18 cellular contexts compared by ENCODE assay signal in the genomic region with DNA sequence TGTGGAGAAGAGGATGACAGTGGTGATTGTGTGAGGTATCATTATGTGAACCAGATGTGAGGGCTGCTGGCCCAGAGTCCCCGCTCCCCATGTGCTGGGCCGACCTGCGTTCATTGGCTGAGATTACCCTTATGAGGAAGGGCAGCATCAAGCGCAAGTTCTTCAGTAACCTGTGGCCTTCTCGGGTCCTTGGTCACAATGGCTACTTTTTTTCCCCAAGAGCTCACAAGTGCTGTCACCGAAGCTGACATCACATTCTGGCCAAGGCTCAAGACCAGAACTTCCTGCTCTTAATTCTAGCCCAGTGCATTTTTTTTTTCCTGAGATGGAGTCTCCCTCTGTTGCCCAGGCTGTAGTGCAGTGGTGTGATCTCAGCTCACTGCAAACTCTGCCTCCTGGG.
"Had no signal": no experiment of that assay in that cellular context is flagged by ENCODE, and none has a peak within 500 bp of the region (broad histone marks: within the 10 kb centered on the region; RNA-seq: fewer than 3 reads in every experiment).

No MANE protein-coding gene starts in this region.

- H3K27ac Mint-ChIP-seq: activated naive CD4-positive, alpha-beta T cell treated with anti-CD3 and anti-CD28 coated beads for 36 hours; mesothelial cell of epicardium; stimulated activated naive CD8-positive, alpha-beta T cell treated with anti-CD3 and anti-CD28 coated beads, Interleukin-15, Interleukin-2, amounts not matched to agents 100 ng/mL and 50 ng/mL, for 24 hours had no signal

- FAIRE-seq: endometrium had no signal

- H3K9me3 Mint-ChIP-seq: activated naive CD4-positive, alpha-beta T cell treated with anti-CD3 and anti-CD28 coated beads for 36 hours; activated T-cell treated with anti-CD3 and anti-CD28 coated beads, Interleukin-2, amount 50 U/mL, for 4 hours; nephron; stimulated activated naive CD8-positive, alpha-beta T cell treated with anti-CD3 and anti-CD28 coated beads, Interleukin-15, Interleukin-2, amounts not matched to agents 100 ng/mL and 50 ng/mL, for 24 hours had no signal

- DNase-seq: activated CD4-positive, alpha-beta T cell treated with anti-CD3 and anti-CD28 coated beads, Interleukin-2, amount 50 U/mL, for 1 hour; activated CD4-positive, CD25-positive, alpha-beta regulatory T cell treated with anti-CD3 and anti-CD28 coated beads, Interleukin-2, amount 50 U/mL, for 72 hours; activated CD8-positive, alpha-beta memory T cell treated with anti-CD3 and anti-CD28 coated beads, Interleukin-2, amount 50 U/mL, for 4 hours; activated naive CD4-positive, alpha-beta T cell treated with anti-CD3 and anti-CD28 coated beads for 36 hours; activated T-cell treated with anti-CD3 and anti-CD28 coated beads, Interleukin-2, amount 50 U/mL, for 4 hours; erythroblast; lower lobe of right lung; nucleus accumbens; posterior cingulate gyrus; upper lobe of left lung had no signal

- H3K36me3 Mint-ChIP-seq: mesothelial cell of epicardium had no signal

- H3K9me3 ChIP-seq: gastrocnemius medialis, heart left ventricle, lower lobe of right lung, upper lobe of left lung had no signal

- H3K4me1 ChIP-seq: gastrocnemius medialis, lower lobe of right lung, upper lobe of left lung had no signal

- H3K27me3 ChIP-seq: gastrocnemius medialis, heart left ventricle, upper lobe of left lung had no signal

- H3K4me3 ChIP-seq: coronary artery, gastrocnemius medialis, heart left ventricle, lower lobe of right lung, skin epidermis, upper lobe of left lung had no signal

- ATAC-seq: activated T-cell treated with anti-CD3 and anti-CD28 coated beads, Interleukin-2, amount 50 U/mL, for 4 hours; gastrocnemius medialis; lower lobe of right lung had no signal

- H3K27me3 Mint-ChIP-seq: stimulated activated naive CD8-positive, alpha-beta T cell treated with anti-CD3 and anti-CD28 coated beads, Interleukin-15, Interleukin-2, amounts not matched to agents 100 ng/mL and 50 ng/mL, for 24 hours had no signal

- H3K36me3 ChIP-seq: gastrocnemius medialis, heart left ventricle, lower lobe of right lung, upper lobe of left lung had no signal

- H3K4me3 Mint-ChIP-seq: activated naive CD4-positive, alpha-beta T cell treated with anti-CD3 and anti-CD28 coated beads for 36 hours; activated T-cell treated with anti-CD3 and anti-CD28 coated beads, Interleukin-2, amount 50 U/mL, for 4 hours; mesothelial cell of epicardium; nephron; stimulated activated naive CD8-positive, alpha-beta T cell treated with anti-CD3 and anti-CD28 coated beads, Interleukin-15, Interleukin-2, amounts not matched to agents 100 ng/mL and 50 ng/mL, for 24 hours had no signal

- H3K27ac ChIP-seq: coronary artery, gastrocnemius medialis, heart left ventricle, lower lobe of right lung, skin epidermis, upper lobe of left lung had no signal
